Comparison of ENCODE assay signal across 20 cellular contexts in the genomic region with DNA sequence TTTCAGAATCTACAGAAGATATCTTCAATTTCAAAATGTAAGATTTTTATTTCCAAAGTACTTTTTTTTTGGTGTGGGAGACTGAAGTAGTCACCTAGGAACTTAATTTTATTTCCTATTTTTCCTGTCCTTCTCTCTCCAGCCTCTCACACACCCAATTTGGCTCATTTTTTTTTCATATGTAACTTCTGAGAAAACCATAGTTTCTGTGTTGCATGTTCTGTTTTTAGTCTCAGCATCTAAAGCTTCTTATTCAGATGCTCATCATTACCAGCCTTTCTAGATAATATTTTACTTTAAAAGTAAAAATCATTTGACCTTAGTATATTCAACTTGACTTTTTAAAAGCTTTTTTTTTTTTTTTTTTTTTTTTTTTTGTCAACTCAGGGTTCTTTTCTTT.
DNase-seq lines count a peak whose midpoint lies in the region; ATAC-seq, FAIRE-seq and TF ChIP-seq lines count a peak whose summit lies in the region.
"Had no signal": no experiment of that assay in that cellular context is flagged by ENCODE, and none has a peak within 500 bp of the region (broad histone marks: within the 10 kb centered on the region; RNA-seq: fewer than 3 reads in every experiment).

No MANE protein-coding gene starts in this region.

- H3K9me3 ChIP-seq in SU-DHL-6 (ENCODE audit: insufficient read depth, low read length), result peaks cover 7% of the 10 kb centered on the region; the same call in 1 of the 2 replicates
- H3K9me3 ChIP-seq in ovary, result no peaks in the 10 kb centered on the region
- H3K9me3 ChIP-seq: HAP-1 had no signal

- no peak overlapping the region for H3K27ac ChIP-seq in SU-DHL-6 (ENCODE audit: low read depth, low read length)
- H3K27ac ChIP-seq in ovary, result no peak overlapping the region
- H3K27ac ChIP-seq: 22Rv1, BLaER1, GM23248 had no signal

- H3K36me3 ChIP-seq in SU-DHL-6 (ENCODE audit: low read length), result no peaks in the 10 kb centered on the region
- no peaks in the 10 kb centered on the region for H3K36me3 ChIP-seq in ovary
- H3K36me3 ChIP-seq: BLaER1, HAP-1 had no signal

- no peaks in the 10 kb centered on the region for H3K79me2 ChIP-seq in SU-DHL-6 (ENCODE audit: insufficient read depth, low read length)

- H3F3A ChIP-seq in SU-DHL-6 (ENCODE audit: insufficient read depth), result no peaks in the 10 kb centered on the region

- peak overlapping the region; percentile 30 for H3K4me2 ChIP-seq in SU-DHL-6 (ENCODE audit: low read depth, low read length, poor library complexity, severe bottlenecking)
- H3K4me2 ChIP-seq: BLaER1 had no signal

- no peak for TF ChIP-seq POLR2A in ovary (IDR thresholded peaks at IDR 0.05)

- DNase-seq in foreskin melanocyte, result no peak
- DNase-seq in NCI-H1105 (lab: John Stamatoyannopoulos, UW), result no peak
- no peak for DNase-seq in ovary
- DNase-seq: CD8-positive, alpha-beta T cell; COR-L47; DMS 273 treated with DMSO at 0.1 percent for 48 hours; DMS79; GDM1; KG1 had no signal

- ATAC-seq in GM21526 (IDR thresholded peaks at IDR 0.05; ENCODE audit: low FRiP score, unreplicated experiment), result peak; percentile 53
- ATAC-seq in HG03432 (IDR thresholded peaks at IDR 0.05; ENCODE audit: unreplicated experiment), result peak; percentile 50
- no peak for ATAC-seq in esophagus mucosa
- ATAC-seq: CD8-positive, alpha-beta T cell; HepG2 had no signal

- H3K9me2 ChIP-seq in SU-DHL-6 (replicated peaks; ENCODE audit: insufficient read depth, low read length), result no peaks in the 10 kb centered on the region

- no peak overlapping the region for H3K4me3 ChIP-seq in SU-DHL-6 (ENCODE audit: insufficient read depth, low read length, poor library complexity, severe bottlenecking)
- H3K4me3 ChIP-seq in ovary, result no peak overlapping the region
- H3K4me3 ChIP-seq: BLaER1, GM23248, HAP-1 had no signal

- FAIRE-seq in A204.1 (lab: Jason Lieb, UNC), result peak; percentile 11
- FAIRE-seq: GM12892, HepG2 had no signal

- TF ChIP-seq CTCF in SU-DHL-6 (IDR thresholded peaks at IDR 0.05; ENCODE audit: insufficient read depth, low read length, poor library complexity, severe bottlenecking), result no peak
- no peak for TF ChIP-seq CTCF in ovary (IDR thresholded peaks at IDR 0.05)

- intact Hi-C loops in ovary (cut with DNase I), result loop anchor here in 1 of 4 donors (10.0 kb wide), 1 partner anchor 1485 kb away; no protein-coding TSS in a partner anchor

- H4K20me1 ChIP-seq in SU-DHL-6 (ENCODE audit: low read depth, low read length), result no peaks in the 10 kb centered on the region
- H4K20me1 ChIP-seq: BLaER1 had no signal

- H3K4me1 ChIP-seq in ovary (ENCODE audit: insufficient read depth), result no peaks in the 10 kb centered on the region
- H3K4me1 ChIP-seq: BLaER1, HAP-1 had no signal

- H3K27me3 ChIP-seq in SU-DHL-6 (ENCODE audit: low read length), result no peaks in the 10 kb centered on the region
- no peaks in the 10 kb centered on the region for H3K27me3 ChIP-seq in ovary
- H3K27me3 ChIP-seq: BLaER1 had no signal

- no peak for TF ChIP-seq EP300 in ovary (IDR thresholded peaks at IDR 0.05)

- no peak overlapping the region for H3K9ac ChIP-seq in SU-DHL-6 (ENCODE audit: low read length)
- H3K9ac ChIP-seq: BLaER1, GM23248 had no signal

- H2AFZ ChIP-seq in SU-DHL-6 (ENCODE audit: low read depth, low read length, severe bottlenecking), result peak overlapping the region; percentile 54
- H2AFZ ChIP-seq: GM23248 had no signal
